In the genomic region with DNA sequence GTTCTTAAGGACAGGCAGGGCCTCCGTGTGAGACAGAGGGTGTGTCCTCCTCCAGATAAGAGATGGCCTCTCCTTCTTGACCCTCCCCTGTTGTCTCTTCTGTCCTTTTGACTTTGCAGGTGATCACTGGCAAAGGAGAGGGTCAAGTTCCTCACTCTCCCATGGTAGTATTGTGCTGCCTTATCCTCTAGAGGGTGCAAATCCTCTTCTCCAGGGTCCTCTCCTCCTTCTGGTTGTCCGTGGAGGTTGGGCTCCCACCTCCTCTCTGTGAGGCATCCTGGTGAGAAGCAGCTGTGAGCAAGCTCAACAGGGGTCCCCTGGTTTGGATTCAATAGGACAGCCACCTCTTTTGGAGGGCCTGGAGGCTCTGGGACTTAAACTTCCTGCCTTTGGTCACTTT, we compare ENCODE assay signal across 1 cellular context.
TF ChIP-seq lines count a peak whose summit lies in the region.

No MANE protein-coding gene starts in this region.

TF ChIP-seq in GM23338, 12 proteins besides CTCF, POLR2A, EP300 and RAD21 (continued from another document):
- TF ChIP-seq, protein P1, sequence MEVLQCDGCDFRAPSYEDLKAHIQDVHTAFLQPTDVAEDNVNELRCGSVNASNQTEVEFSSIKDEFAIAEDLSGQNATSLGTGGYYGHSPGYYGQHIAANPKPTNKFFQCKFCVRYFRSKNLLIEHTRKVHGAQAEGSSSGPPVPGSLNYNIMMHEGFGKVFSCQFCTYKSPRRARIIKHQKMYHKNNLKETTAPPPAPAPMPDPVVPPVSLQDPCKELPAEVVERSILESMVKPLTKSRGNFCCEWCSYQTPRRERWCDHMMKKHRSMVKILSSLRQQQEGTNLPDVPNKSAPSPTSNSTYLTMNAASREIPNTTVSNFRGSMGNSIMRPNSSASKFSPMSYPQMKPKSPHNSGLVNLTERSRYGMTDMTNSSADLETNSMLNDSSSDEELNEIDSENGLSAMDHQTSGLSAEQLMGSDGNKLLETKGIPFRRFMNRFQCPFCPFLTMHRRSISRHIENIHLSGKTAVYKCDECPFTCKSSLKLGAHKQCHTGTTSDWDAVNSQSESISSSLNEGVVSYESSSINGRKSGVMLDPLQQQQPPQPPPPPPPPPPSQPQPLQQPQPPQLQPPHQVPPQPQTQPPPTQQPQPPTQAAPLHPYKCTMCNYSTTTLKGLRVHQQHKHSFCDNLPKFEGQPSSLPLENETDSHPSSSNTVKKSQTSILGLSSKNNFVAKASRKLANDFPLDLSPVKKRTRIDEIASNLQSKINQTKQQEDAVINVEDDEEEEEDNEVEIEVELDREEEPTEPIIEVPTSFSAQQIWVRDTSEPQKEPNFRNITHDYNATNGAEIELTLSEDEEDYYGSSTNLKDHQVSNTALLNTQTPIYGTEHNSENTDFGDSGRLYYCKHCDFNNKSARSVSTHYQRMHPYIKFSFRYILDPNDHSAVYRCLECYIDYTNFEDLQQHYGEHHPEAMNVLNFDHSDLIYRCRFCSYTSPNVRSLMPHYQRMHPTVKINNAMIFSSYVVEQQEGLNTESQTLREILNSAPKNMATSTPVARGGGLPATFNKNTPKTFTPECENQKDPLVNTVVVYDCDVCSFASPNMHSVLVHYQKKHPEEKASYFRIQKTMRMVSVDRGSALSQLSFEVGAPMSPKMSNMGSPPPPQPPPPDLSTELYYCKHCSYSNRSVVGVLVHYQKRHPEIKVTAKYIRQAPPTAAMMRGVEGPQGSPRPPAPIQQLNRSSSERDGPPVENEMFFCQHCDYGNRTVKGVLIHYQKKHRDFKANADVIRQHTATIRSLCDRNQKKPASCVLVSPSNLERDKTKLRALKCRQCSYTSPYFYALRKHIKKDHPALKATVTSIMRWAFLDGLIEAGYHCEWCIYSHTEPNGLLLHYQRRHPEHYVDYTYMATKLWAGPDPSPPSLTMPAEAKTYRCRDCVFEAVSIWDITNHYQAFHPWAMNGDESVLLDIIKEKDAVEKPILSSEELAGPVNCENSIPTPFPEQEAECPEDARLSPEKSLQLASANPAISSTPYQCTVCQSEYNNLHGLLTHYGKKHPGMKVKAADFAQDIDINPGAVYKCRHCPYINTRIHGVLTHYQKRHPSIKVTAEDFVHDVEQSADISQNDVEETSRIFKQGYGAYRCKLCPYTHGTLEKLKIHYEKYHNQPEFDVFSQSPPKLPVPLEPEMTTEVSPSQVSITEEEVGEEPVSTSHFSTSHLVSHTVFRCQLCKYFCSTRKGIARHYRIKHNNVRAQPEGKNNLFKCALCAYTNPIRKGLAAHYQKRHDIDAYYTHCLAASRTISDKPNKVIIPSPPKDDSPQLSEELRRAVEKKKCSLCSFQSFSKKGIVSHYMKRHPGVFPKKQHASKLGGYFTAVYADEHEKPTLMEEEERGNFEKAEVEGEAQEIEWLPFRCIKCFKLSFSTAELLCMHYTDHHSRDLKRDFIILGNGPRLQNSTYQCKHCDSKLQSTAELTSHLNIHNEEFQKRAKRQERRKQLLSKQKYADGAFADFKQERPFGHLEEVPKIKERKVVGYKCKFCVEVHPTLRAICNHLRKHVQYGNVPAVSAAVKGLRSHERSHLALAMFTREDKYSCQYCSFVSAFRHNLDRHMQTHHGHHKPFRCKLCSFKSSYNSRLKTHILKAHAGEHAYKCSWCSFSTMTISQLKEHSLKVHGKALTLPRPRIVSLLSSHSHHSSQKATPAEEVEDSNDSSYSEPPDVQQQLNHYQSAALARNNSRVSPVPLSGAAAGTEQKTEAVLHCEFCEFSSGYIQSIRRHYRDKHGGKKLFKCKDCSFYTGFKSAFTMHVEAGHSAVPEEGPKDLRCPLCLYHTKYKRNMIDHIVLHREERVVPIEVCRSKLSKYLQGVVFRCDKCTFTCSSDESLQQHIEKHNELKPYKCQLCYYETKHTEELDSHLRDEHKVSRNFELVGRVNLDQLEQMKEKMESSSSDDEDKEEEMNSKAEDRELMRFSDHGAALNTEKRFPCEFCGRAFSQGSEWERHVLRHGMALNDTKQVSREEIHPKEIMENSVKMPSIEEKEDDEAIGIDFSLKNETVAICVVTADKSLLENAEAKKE (CRISPR knock-in tag; IDR thresholded peaks at IDR 0.05), result no peak
- TF ChIP-seq, protein P2, sequence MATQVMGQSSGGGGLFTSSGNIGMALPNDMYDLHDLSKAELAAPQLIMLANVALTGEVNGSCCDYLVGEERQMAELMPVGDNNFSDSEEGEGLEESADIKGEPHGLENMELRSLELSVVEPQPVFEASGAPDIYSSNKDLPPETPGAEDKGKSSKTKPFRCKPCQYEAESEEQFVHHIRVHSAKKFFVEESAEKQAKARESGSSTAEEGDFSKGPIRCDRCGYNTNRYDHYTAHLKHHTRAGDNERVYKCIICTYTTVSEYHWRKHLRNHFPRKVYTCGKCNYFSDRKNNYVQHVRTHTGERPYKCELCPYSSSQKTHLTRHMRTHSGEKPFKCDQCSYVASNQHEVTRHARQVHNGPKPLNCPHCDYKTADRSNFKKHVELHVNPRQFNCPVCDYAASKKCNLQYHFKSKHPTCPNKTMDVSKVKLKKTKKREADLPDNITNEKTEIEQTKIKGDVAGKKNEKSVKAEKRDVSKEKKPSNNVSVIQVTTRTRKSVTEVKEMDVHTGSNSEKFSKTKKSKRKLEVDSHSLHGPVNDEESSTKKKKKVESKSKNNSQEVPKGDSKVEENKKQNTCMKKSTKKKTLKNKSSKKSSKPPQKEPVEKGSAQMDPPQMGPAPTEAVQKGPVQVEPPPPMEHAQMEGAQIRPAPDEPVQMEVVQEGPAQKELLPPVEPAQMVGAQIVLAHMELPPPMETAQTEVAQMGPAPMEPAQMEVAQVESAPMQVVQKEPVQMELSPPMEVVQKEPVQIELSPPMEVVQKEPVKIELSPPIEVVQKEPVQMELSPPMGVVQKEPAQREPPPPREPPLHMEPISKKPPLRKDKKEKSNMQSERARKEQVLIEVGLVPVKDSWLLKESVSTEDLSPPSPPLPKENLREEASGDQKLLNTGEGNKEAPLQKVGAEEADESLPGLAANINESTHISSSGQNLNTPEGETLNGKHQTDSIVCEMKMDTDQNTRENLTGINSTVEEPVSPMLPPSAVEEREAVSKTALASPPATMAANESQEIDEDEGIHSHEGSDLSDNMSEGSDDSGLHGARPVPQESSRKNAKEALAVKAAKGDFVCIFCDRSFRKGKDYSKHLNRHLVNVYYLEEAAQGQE (IDR thresholded peaks at IDR 0.05; ENCODE audit: unreplicated experiment), result no peak
- TF ChIP-seq CREB1 (CRISPR knock-in tag; IDR thresholded peaks at IDR 0.05; ENCODE audit: low read depth), result no peak
- TF ChIP-seq ZNF331 (CRISPR knock-in tag; IDR thresholded peaks at IDR 0.05; ENCODE audit: low read depth), result no peak
- TF ChIP-seq EZH2phosphoT487 (IDR thresholded peaks at IDR 0.05; ENCODE audit: unreplicated experiment), result no peak
- no peak for TF ChIP-seq EZH2 (IDR thresholded peaks at IDR 0.05; ENCODE audit: low read depth, unreplicated experiment)
- no peak for TF ChIP-seq STAT1 (IDR thresholded peaks at IDR 0.05; ENCODE audit: unreplicated experiment)
- TF ChIP-seq ZNF114 (CRISPR knock-in tag; IDR thresholded peaks at IDR 0.05), result no peak
- TF ChIP-seq POLR2AphosphoS5 (IDR thresholded peaks at IDR 0.05; ENCODE audit: low read depth), result no peak
